In the genomic region with DNA sequence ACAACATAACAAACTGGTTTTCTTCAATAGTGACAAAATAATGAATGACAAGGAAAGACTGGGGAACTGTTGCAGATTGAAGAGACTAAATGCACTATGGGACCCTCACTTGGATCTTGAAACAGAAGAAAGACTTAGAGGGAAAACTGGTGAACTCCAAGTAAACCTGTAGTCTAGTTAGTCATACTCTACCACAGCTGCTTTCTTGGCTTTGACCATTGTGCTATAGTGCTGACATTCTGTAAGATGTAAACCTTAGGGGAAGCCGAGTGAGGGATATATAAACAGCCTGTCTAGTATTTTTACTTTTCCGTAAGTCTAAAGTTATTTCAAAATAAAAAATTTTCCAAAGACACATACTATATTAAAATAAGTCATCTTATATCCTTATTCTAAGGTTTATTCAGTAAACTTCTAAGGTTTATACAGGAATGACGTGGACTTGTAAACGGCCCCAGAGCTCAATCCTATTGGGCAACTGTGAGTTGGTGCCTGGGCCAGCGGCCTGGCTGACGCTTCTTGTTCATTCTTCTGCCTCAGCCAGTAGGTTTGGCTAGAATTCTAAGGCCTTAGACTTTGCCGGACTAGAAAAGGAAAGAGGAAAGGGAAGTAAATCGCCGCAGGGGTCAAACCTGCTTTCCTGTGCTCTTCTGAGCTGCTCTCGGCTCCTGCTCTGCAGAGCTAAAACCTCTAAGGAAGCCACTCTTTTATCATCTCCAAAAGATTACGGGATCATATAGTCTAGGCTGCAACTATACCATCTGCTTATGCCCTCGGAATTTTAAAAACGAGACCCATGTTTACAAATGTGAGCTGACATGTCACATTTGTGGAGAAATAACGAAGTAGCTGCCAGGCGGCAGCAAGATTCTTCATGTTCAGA, we compare ENCODE assay signal across 9 cellular contexts. TPM values are rescaled to one million over a fixed set of nuclear protein-coding genes. Genes with fewer than 3 reads are reported as not detected.
DNase-seq lines count a peak whose midpoint lies in the region; ATAC-seq and TF ChIP-seq lines count a peak whose summit lies in the region.
"Had no signal": no experiment of that assay in that cellular context is flagged by ENCODE, and none has a peak within 500 bp of the region (broad histone marks: within the 10 kb centered on the region; RNA-seq: fewer than 3 reads in every experiment).

No MANE protein-coding gene starts in this region.

- TF ChIP-seq CTCF in neural progenitor cell (IDR thresholded peaks at IDR 0.05) = no peak

- no peak overlapping the region for H3K4me2 ChIP-seq in neural progenitor cell

- H4K20me1 ChIP-seq in neural progenitor cell (ENCODE audit: low read depth) = no peaks in the 10 kb centered on the region

- no peak for DNase-seq in CD4-positive, CD25-positive, alpha-beta regulatory T cell
- DNase-seq in MG63 (peak; percentile 72), neural progenitor cell (ENCODE audit: low spot score) (peak; percentile 13), HT-29 (ENCODE audit: low spot score) (no peak), GM19238 (ENCODE audit: insufficient read length, low spot score) (no peak), NCI-H1092 (lab: John Stamatoyannopoulos, UW) (no peak)
- DNase-seq in effector memory CD4-positive, alpha-beta T cell = no peak
- DNase-seq: H7 had no signal

- H3K4me1 Mint-ChIP-seq in CD4-positive, CD25-positive, alpha-beta regulatory T cell = peaks cover 13 to 35% (median 22%) of the 10 kb centered on the region in 4 donors
- H3K4me1 Mint-ChIP-seq in neural progenitor cell = peaks cover 9% of the 10 kb centered on the region

- no peaks in the 10 kb centered on the region for H3K36me3 Mint-ChIP-seq in CD4-positive, CD25-positive, alpha-beta regulatory T cell
- H3K36me3 Mint-ChIP-seq in neural progenitor cell = no peaks in the 10 kb centered on the region

- H3K9me3 Mint-ChIP-seq in CD4-positive, CD25-positive, alpha-beta regulatory T cell = peaks cover 0 to 1% (median 0%) of the 10 kb centered on the region in 7 donors
- no peaks in the 10 kb centered on the region for H3K9me3 Mint-ChIP-seq in neural progenitor cell

- no peaks in the 10 kb centered on the region for H3K27me3 ChIP-seq in CD4-positive, CD25-positive, alpha-beta regulatory T cell (ENCODE audit: control insufficient read depth, insufficient read depth, low read length)
- H3K27me3 ChIP-seq in MG63 (no peaks in the 10 kb centered on the region), neural progenitor cell (no peaks in the 10 kb centered on the region)
- no peaks in the 10 kb centered on the region for H3K27me3 ChIP-seq in effector memory CD4-positive, alpha-beta T cell (replicated peaks; ENCODE audit: control insufficient read depth, insufficient read depth, low read length, poor library complexity, severe bottlenecking)

- H3K27ac Mint-ChIP-seq in CD4-positive, CD25-positive, alpha-beta regulatory T cell = peak overlapping the region in 2 of 3 donors; percentile 72 to 84
- no peak overlapping the region for H3K27ac Mint-ChIP-seq in neural progenitor cell

- H3K9ac ChIP-seq in neural progenitor cell = no peak overlapping the region

- H3F3A ChIP-seq in neural progenitor cell (ENCODE audit: low read depth) = no peaks in the 10 kb centered on the region

- peaks cover 15% of the 10 kb centered on the region for H3K4me1 ChIP-seq in CD4-positive, CD25-positive, alpha-beta regulatory T cell (ENCODE audit: control insufficient read depth, insufficient read depth, low read length, poor library complexity, severe bottlenecking)
- H3K4me1 ChIP-seq in effector memory CD4-positive, alpha-beta T cell (ENCODE audit: control insufficient read depth, insufficient read depth, low read length, poor library complexity, severe bottlenecking) = peaks cover 9% of the 10 kb centered on the region
- H3K4me1 ChIP-seq in neural progenitor cell = no peaks in the 10 kb centered on the region

- H3K27ac ChIP-seq in CD4-positive, CD25-positive, alpha-beta regulatory T cell (ENCODE audit: insufficient read depth, low read length, poor library complexity, severe bottlenecking) = no peak overlapping the region
- H3K27ac ChIP-seq in effector memory CD4-positive, alpha-beta T cell (ENCODE audit: insufficient read depth, low read length, poor library complexity, severe bottlenecking) = peak overlapping the region; percentile 46
- H3K27ac ChIP-seq in neural progenitor cell = no peak overlapping the region

- peak overlapping the region; percentile 67 for H3K4me3 ChIP-seq in CD4-positive, CD25-positive, alpha-beta regulatory T cell (ENCODE audit: low read depth, low read length)
- no peak overlapping the region for H3K4me3 ChIP-seq in MG63
- peak overlapping the region; percentile 35 for H3K4me3 ChIP-seq in effector memory CD4-positive, alpha-beta T cell (ENCODE audit: insufficient read depth, low read depth, low read length, poor library complexity, severe bottlenecking)
- H3K4me3 ChIP-seq in neural progenitor cell = no peak overlapping the region

- H3K9me3 ChIP-seq in CD4-positive, CD25-positive, alpha-beta regulatory T cell (ENCODE audit: control insufficient read depth in 2 of 2, low read length in 2 of 2) = no peaks in the 10 kb centered on the region
- H3K9me3 ChIP-seq in MG63 (no peaks in the 10 kb centered on the region), neural progenitor cell (ENCODE audit: low read depth) (no peaks in the 10 kb centered on the region)
- no peaks in the 10 kb centered on the region for H3K9me3 ChIP-seq in effector memory CD4-positive, alpha-beta T cell (ENCODE audit: control insufficient read depth, low read length)

- H2AFZ ChIP-seq in neural progenitor cell (replicated peaks) = peak overlapping the region; percentile 38

- no peak for ATAC-seq in CD4-positive, CD25-positive, alpha-beta regulatory T cell (ENCODE audit: low read depth in 2 of 2)
- no peak for ATAC-seq in HG02798 (IDR thresholded peaks at IDR 0.05; ENCODE audit: poor library complexity, unreplicated experiment)

- H3K27me3 Mint-ChIP-seq in CD4-positive, CD25-positive, alpha-beta regulatory T cell = no peaks in the 10 kb centered on the region
- H3K27me3 Mint-ChIP-seq in neural progenitor cell (ENCODE audit: insufficient read depth, low read depth) = peaks cover 5% of the 10 kb centered on the region

- peak overlapping the region in 3 of 4 donors; percentile 19 to 81 (median 70) for H3K4me3 Mint-ChIP-seq in CD4-positive, CD25-positive, alpha-beta regulatory T cell
- H3K4me3 Mint-ChIP-seq in neural progenitor cell = no peak overlapping the region

- H3K79me2 ChIP-seq in neural progenitor cell (ENCODE audit: low read depth) = no peaks in the 10 kb centered on the region

- no peaks in the 10 kb centered on the region for H3K36me3 ChIP-seq in CD4-positive, CD25-positive, alpha-beta regulatory T cell (ENCODE audit: control insufficient read depth, insufficient read depth, low read length)
- H3K36me3 ChIP-seq in MG63 = no peaks in the 10 kb centered on the region
- no peaks in the 10 kb centered on the region for H3K36me3 ChIP-seq in effector memory CD4-positive, alpha-beta T cell (ENCODE audit: control insufficient read depth, insufficient read depth, low read length)
- H3K36me3 ChIP-seq in neural progenitor cell = no peaks in the 10 kb centered on the region

RNA-seq across cellular contexts. Expression of a gene that starts 33.7 kb away (rescaled TPM):
- not detected for total RNA-seq in CD4-positive, CD25-positive, alpha-beta regulatory T cell
- not detected for polyA plus RNA-seq in CD4-positive, CD25-positive, alpha-beta regulatory T cell
- total RNA-seq in MG63 (2014; rRNA removed; shearing (Covaris generic); ENCODE audit: low replicate concordance) = not detected in 2 replicates
- not detected in 2 replicates for total RNA-seq in neural progenitor cell (ENCODE audit: low replicate concordance)
- total RNA-seq in HT-29 (2014; rRNA removed; shearing (Covaris generic)) = not detected in 2 replicates
- total RNA-seq: H7 had no signal

Comparison
In these comparisons a context has a peak if more than half of its experiments do, and no peak if none do; other contexts are left out.
1. DNase-seq: peak in MG63 (single experiment) and neural progenitor cell (single experiment); none in CD4-positive, CD25-positive, alpha-beta regulatory T cell (0 of 3), effector memory CD4-positive, alpha-beta T cell (0 of 3), HT-29 (single experiment), GM19238 (single experiment) and NCI-H1092 (single experiment).
2. H3K4me3 ChIP-seq: peak in CD4-positive, CD25-positive, alpha-beta regulatory T cell (single experiment) and effector memory CD4-positive, alpha-beta T cell (single experiment); none in MG63 (single experiment) and neural progenitor cell (single experiment).